1 cellular context compared by ENCODE assay signal in the genomic region with DNA sequence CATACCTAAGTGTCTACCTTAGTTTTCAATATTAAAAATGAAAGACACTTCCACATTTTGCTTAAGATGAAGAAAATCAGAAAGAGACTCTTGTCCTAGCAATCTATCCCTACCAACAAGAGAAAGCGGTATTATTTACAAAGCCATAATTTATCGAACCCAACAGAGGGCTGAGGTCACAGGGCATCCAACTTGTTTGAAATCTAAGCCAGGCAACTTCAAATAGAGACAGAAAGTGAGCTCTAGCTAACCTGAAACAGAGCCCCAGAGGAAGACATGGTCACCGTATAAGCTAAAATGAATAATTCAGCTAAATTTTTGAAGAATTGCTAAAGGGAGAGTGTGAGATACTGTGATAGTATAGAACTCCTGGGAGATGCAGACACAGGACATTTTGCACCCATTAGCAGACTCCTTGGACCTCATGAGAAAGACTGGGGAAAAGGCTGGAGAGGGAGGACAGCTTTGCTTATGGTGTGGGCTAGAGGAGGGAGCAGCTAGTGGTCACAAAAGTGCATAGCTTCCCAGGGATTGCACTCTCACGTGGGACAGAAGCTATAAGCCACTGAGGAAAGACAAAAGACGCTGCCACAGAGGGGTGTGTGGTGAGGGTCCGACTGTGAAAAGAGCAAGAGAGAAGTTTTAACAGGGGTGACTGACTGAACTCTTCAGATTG.
TF ChIP-seq lines count a peak whose summit lies in the region.

No MANE protein-coding gene starts in this region.

TF ChIP-seq in WTC11, 78 proteins besides CTCF, POLR2A, EP300 and RAD21 (continued from another document):
- TF ChIP-seq, protein P1, sequence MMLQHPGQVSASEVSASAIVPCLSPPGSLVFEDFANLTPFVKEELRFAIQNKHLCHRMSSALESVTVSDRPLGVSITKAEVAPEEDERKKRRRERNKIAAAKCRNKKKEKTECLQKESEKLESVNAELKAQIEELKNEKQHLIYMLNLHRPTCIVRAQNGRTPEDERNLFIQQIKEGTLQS (CRISPR knock-in tag; conservative IDR thresholded peaks at IDR 0.05): no peak
- TF ChIP-seq FOXP4 (CRISPR knock-in tag; IDR thresholded peaks at IDR 0.05) (no peak), JUN (CRISPR knock-in tag; IDR thresholded peaks at IDR 0.05) (no peak)
